27 cellular contexts compared by ENCODE assay signal in the genomic region with DNA sequence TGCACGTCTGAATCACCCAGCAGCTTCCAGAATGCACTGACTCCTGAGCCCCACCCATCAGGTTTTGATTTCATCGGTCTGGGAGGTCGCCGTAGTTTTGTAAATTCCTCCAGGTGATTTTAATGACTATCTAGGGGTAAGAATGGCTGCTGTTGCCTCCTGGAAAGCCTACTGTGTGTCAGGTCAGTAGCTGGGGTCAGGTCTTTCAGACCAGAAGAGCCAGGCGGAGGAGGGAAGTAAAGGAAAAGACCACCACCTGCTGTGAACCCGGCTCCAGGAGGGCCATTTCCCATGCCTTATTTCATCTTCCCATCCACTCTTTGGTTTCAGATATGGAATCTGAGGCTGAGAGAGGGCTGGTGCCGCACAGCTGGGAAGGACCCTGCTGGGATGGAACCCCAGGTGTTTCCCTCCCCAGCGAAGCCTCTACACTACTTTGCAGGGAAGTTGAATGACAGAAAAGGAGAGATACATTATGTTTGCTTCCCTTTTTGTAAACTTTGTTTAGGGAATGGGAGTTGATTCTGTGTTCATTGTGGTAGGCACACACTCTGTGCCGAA. TPM values are rescaled to one million over a fixed set of nuclear protein-coding genes. Genes with fewer than 3 reads are reported as not detected.
"Had no signal": no experiment of that assay in that cellular context is flagged by ENCODE, and none has a peak within 500 bp of the region (broad histone marks: within the 10 kb centered on the region; RNA-seq: fewer than 3 reads in every experiment).

No MANE protein-coding gene starts in this region.

- H3K36me3 ChIP-seq: esophagus squamous epithelium, heart right ventricle, lower lobe of right lung, prostate gland, right atrium auricular region, stomach, thyroid gland, vagina had no signal

- H3K36me3 Mint-ChIP-seq: natural killer cell had no signal

- H3K4me3 ChIP-seq: dorsolateral prefrontal cortex, esophagus squamous epithelium, heart right ventricle, lower lobe of right lung, prostate gland, right atrium auricular region, smooth muscle cell, stomach, thyroid gland, vagina had no signal

- ATAC-seq: left ventricle myocardium superior, lower lobe of right lung, natural killer cell had no signal

- H3K27me3 ChIP-seq: dorsolateral prefrontal cortex, esophagus squamous epithelium, heart right ventricle, right atrium auricular region, stomach, thyroid gland, vagina had no signal

- DNase-seq: dorsolateral prefrontal cortex; effector CD4-positive, alpha-beta T cell; endodermal cell; esophagus squamous epithelium; foreskin melanocyte; glutamatergic neuron; heart right ventricle; hippocampal formation; islet precursor cell; kidney glomerular epithelial cell; lower lobe of right lung; natural killer cell; stimulated activated CD4-positive, alpha-beta T cell treated with anti-CD3 and anti-CD28 coated beads, Interleukin-12 subunit alpha, Interleukin-12 subunit beta, amount 100 ng/mL, for 4 hours; stimulated activated CD4-positive, alpha-beta T cell treated with anti-CD3 and anti-CD28 coated beads, Interleukin-1b, Interleukin-23, amount 100 ng/mL, for 48 hours; stimulated activated CD4-positive, alpha-beta T cell treated with anti-CD3 and anti-CD28 coated beads, Interleukin-4, amount 100 ng/mL, for 1 hour; stimulated activated CD8-positive, alpha-beta memory T cell treated with anti-CD3 and anti-CD28 coated beads, Interleukin-4, amount 100 ng/mL, for 48 hours; stimulated activated naive CD4-positive, alpha-beta T cell treated with Interleukin-2 at 50 U/mL for 16 hours; stomach; thyroid gland; trophoblast cell had no signal

- H3K4me3 Mint-ChIP-seq: endodermal cell, natural killer cell, neural crest cell had no signal

- H3K4me2 ChIP-seq: smooth muscle cell had no signal

- H3K9me3 ChIP-seq: esophagus squamous epithelium, heart right ventricle, lower lobe of right lung, prostate gland, right atrium auricular region, stomach, thyroid gland, vagina had no signal

- H3K9me3 Mint-ChIP-seq: natural killer cell, neural crest cell had no signal

- H3K27ac Mint-ChIP-seq: endodermal cell, natural killer cell had no signal

- H3K4me1 ChIP-seq: lower lobe of right lung, prostate gland, right atrium auricular region, thyroid gland had no signal

- H3K27ac ChIP-seq: dorsolateral prefrontal cortex, esophagus squamous epithelium, heart right ventricle, lower lobe of right lung, prostate gland, right atrium auricular region, stomach, thyroid gland, vagina had no signal

RNA-seq across cellular contexts. Expression of gene ADAMTS14, which starts 19.8 kb away (rescaled TPM):
- total RNA-seq: right atrium auricular region, subcutaneous adipose tissue, thyroid gland, vagina had no signal
